Comparison of ENCODE assay signal across 8 cellular contexts in genomic region chr11:18012314-18012905, GRCh38. TPM values are rescaled to one million over a fixed set of nuclear protein-coding genes. Genes with fewer than 3 reads are reported as not detected.
DNase-seq lines count a peak whose midpoint lies in the region; ATAC-seq, FAIRE-seq and TF ChIP-seq lines count a peak whose summit lies in the region.

No MANE protein-coding gene starts in this region.

- ATAC-seq in HG02571 (IDR thresholded peaks at IDR 0.05; ENCODE audit: unreplicated experiment) (peak; percentile 1), GM12878 (peak; percentile 36), sciatic nerve (peak; percentile 25), HG03432 (IDR thresholded peaks at IDR 0.05; ENCODE audit: unreplicated experiment) (no peak)

- no peaks in the 10 kb centered on the region for H3F3A ChIP-seq in OCI-LY1 (ENCODE audit: insufficient read depth, low read length)

- H3K4me3 ChIP-seq in OCI-LY1 (ENCODE audit: low read depth, low read length, poor library complexity, severe bottlenecking) (peak overlapping the region; percentile 78), GM12878 (peak overlapping the region; percentile 88), iPS-18c (ENCODE audit: insufficient read depth, low read depth, low read length) (peak overlapping the region; percentile 89)

- DNase-seq in ELR (ENCODE audit: low read depth) (peak; percentile 29), GM12878 (ENCODE audit: low read depth, low spot score) (no peak), sciatic nerve (ENCODE audit: low spot score) (no peak), mesenteric fat pad (ENCODE audit: low spot score) (no peak)

- SMC1A ChIA-PET in GM12878 (lab: Charles Lee; ENCODE audit: uncharacterized antibody, unreplicated experiment), result interaction anchor here (1.8 kb wide), 1 partner anchor 11 kb away, joined by 14 read pairs; no protein-coding TSS in a partner anchor

- peak overlapping the region; percentile 77 for H3K9ac ChIP-seq in OCI-LY1 (ENCODE audit: low read length)
- H3K9ac ChIP-seq in GM12878 (ENCODE audit: control insufficient read depth, insufficient read depth, low read length), result peak overlapping the region; percentile 63

- H3K79me2 ChIP-seq in OCI-LY1 (ENCODE audit: insufficient read depth, low read length) (no peaks in the 10 kb centered on the region), GM12878 (ENCODE audit: control insufficient read depth, insufficient read depth, low read length) (peaks cover 9% of the 10 kb centered on the region)

- H3K27ac ChIP-seq in OCI-LY1 (ENCODE audit: low read depth, low read length, poor library complexity, severe bottlenecking), result peak overlapping the region; percentile 45
- peak overlapping the region; percentile 38 for H3K27ac ChIP-seq in GM12878 (ENCODE audit: control insufficient read depth, insufficient read depth)

- H3K4me1 ChIP-seq in OCI-LY1 (ENCODE audit: insufficient read depth, low read length, severe bottlenecking) (peaks cover 28% of the 10 kb centered on the region), GM12878 (ENCODE audit: control insufficient read depth, insufficient read depth, low read length) (peaks cover 23% of the 10 kb centered on the region)

- no peaks in the 10 kb centered on the region for H3K9me3 ChIP-seq in OCI-LY1 (ENCODE audit: low read length)
- no peaks in the 10 kb centered on the region for H3K9me3 ChIP-seq in GM12878 (replicated peaks; ENCODE audit: control insufficient read depth, insufficient read depth, low read length)
- H3K9me3 ChIP-seq in iPS-18c (ENCODE audit: control insufficient read depth, insufficient read depth, low read length), result no peaks in the 10 kb centered on the region

- H3K27me3 ChIP-seq in OCI-LY1 (ENCODE audit: insufficient read depth, low read length), result no peaks in the 10 kb centered on the region
- no peaks in the 10 kb centered on the region for H3K27me3 ChIP-seq in GM12878 (replicated peaks in 1 of 2; ENCODE audit: control insufficient read depth in 2 of 2, insufficient read depth in 2 of 2, low read length in 1 of 2)

- no peak; the same call in 1 of the 2 replicates for TF ChIP-seq POLR2A in GM12878 (IDR thresholded peaks at IDR 0.05; ENCODE audit: low read depth, low read length)

- BruUV-seq in GM12878 (replicated peaks; lab: Mats Ljungman, UMichigan), result no TSS peak

- no peak for TF ChIP-seq EP300 in GM12878 (IDR thresholded peaks at IDR 0.05; ENCODE audit: borderline replicate concordance in 1 of 2, control insufficient read depth in 1 of 2, low read depth in 2 of 2, low read length in 2 of 2)

- intact Hi-C loops in GM12878 (cut with micrococcal nuclease; ENCODE audit: unreplicated experiment) (loop anchor here (2.0 kb wide), 1 partner anchor 94 kb away; the partner anchor contains the start of gene SAAL1), sciatic nerve (cut with DNase I) (no loop called here)

- no peak for FAIRE-seq in GM12878 (lab: Jason Lieb, UNC)

- WGBS in GM12878 (ENCODE audit: insufficient coverage, insufficient replicate concordance, low lambda C conversion rate, missing lambda C conversion rate), result 4% methylated on average over 24 of the region's 39 CpGs

- H3K4me2 ChIP-seq in OCI-LY1 (ENCODE audit: low read length) (peak overlapping the region; percentile 91), GM12878 (ENCODE audit: control insufficient read depth, insufficient read depth) (peak overlapping the region; percentile 93)

- H3K9me2 ChIP-seq in OCI-LY1 (ENCODE audit: low read depth, low read length), result no peaks in the 10 kb centered on the region

- H4K20me1 ChIP-seq in OCI-LY1 (ENCODE audit: insufficient read depth, low read length), result no peaks in the 10 kb centered on the region
- H4K20me1 ChIP-seq in GM12878 (ENCODE audit: control insufficient read depth, insufficient read depth), result no peaks in the 10 kb centered on the region

- H2AFZ ChIP-seq in OCI-LY1 (ENCODE audit: low read length) (no peak overlapping the region), GM12878 (ENCODE audit: control insufficient read depth, low read depth, low read length) (peak overlapping the region; percentile 95)

- no peak for TF ChIP-seq CTCF in OCI-LY1 (IDR thresholded peaks at IDR 0.05; ENCODE audit: low read length)
- no peak for TF ChIP-seq CTCF in GM12878 (IDR thresholded peaks at IDR 0.05 in 2 of 3, conservative IDR thresholded peaks at IDR 0.05 in 1 of 3; ENCODE audit: control insufficient read depth in 2 of 3, extremely low read depth in 1 of 3, insufficient read depth in 1 of 3, low read depth in 3 of 3, low read length in 3 of 3)

- H3K36me3 ChIP-seq in OCI-LY1 (ENCODE audit: insufficient read depth, low read length) (peaks cover 4% of the 10 kb centered on the region; the same call in 1 of the 2 replicates), GM12878 (ENCODE audit: control insufficient read depth in 2 of 2, insufficient read depth in 2 of 2, low read length in 1 of 2) (no peaks in the 10 kb centered on the region)

- POLR2A ChIA-PET in GM12878 (lab: Charles Lee), result interaction anchor here (0.7 kb wide), 1 partner anchor 94 kb away, joined by 3 read pairs; the partner anchor contains the start of gene SAAL1

- RAD21 ChIA-PET in GM12878 (lab: Charles Lee; ENCODE audit: unreplicated experiment), result no interaction called here

- no peak for TF ChIP-seq RAD21 in GM12878 (IDR thresholded peaks at IDR 0.05; ENCODE audit: insufficient read depth, low read depth, low read length)

- in situ Hi-C loops in GM12878 (cut with MboI), result no loop called here

- CTCF ChIA-PET in GM12878 (lab: Yijun Ruan, JAX), result interaction anchor here (1.0 to 1.8 kb wide), 2 partner anchors 12 to 22 kb away, joined by 3 to 7 read pairs; no protein-coding TSS in a partner anchor

TF ChIP-seq in GM12878, 131 proteins besides CTCF, POLR2A, EP300 and RAD21:
- TF ChIP-seq NRF1 (conservative IDR thresholded peaks at IDR 0.05; ENCODE audit: low read depth, low read length) (no peak), EZH2 (IDR thresholded peaks at IDR 0.05; ENCODE audit: borderline replicate concordance, control insufficient read depth, low read depth, low read length) (no peak), HDGF (IDR thresholded peaks at IDR 0.05) (peak; percentile 76; the same call in 1 of the 2 replicates), CREB1 (IDR thresholded peaks at IDR 0.05; ENCODE audit: low read depth) (0 out of 2 replicates have a peak, but pooled peaks have one; percentile 16), KDM1A (IDR thresholded peaks at IDR 0.05; ENCODE audit: borderline replicate concordance) (no peak), YY1 (IDR thresholded peaks at IDR 0.05; ENCODE audit: low read depth, low read length) (no peak), ASH2L (IDR thresholded peaks at IDR 0.05; ENCODE audit: borderline replicate concordance, low read depth) (0 out of 2 replicates have a peak, but pooled peaks have one; percentile 7), RFX5 (IDR thresholded peaks at IDR 0.05; ENCODE audit: low read depth, low read length) (no peak)
- TF ChIP-seq, protein P1, sequence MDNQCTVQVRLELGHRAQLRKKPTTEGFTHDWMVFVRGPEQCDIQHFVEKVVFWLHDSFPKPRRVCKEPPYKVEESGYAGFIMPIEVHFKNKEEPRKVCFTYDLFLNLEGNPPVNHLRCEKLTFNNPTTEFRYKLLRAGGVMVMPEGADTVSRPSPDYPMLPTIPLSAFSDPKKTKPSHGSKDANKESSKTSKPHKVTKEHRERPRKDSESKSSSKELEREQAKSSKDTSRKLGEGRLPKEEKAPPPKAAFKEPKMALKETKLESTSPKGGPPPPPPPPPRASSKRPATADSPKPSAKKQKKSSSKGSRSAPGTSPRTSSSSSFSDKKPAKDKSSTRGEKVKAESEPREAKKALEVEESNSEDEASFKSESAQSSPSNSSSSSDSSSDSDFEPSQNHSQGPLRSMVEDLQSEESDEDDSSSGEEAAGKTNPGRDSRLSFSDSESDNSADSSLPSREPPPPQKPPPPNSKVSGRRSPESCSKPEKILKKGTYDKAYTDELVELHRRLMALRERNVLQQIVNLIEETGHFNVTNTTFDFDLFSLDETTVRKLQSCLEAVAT (IDR thresholded peaks at IDR 0.05), result peak; percentile 80; the same call in 1 of the 2 replicates

RNA-seq across cellular contexts. Expression of gene SERGEF, which starts 0.4 kb away (rescaled TPM):
- total RNA-seq in GM12878 (2013; cell fraction: nucleolus; rRNA removed), result 40.1 and 47.6 TPM in 2 replicates
- total RNA-seq in GM12878 (2014; rRNA removed), result 25.5 and 29.9 TPM in 2 replicates
- 26.1 and 29.0 TPM in 2 replicates for total RNA-seq in GM12878 (2014; rRNA removed; fragmentation: Illumina TruSeq; extraction: Trizol)
- 27.8 and 28.8 TPM in 2 replicates for total RNA-seq in GM12878 (2021)
- polyA plus RNA-seq in GM12878 (2011; ENCODE audit: low read depth), result 26.0 TPM
- polyA plus RNA-seq in GM12878 (2011; rRNA removed), result 21.1 and 22.8 TPM in 2 replicates
- 21.6 and 24.8 TPM in 2 replicates for polyA plus RNA-seq in GM12878 (2011; cell fraction: cytosol; rRNA removed)
- 23.4 and 27.7 TPM in 2 replicates for polyA plus RNA-seq in GM12878 (2011; cell fraction: nucleus; rRNA removed)
- 29.0 and 39.8 TPM in 2 replicates for polyA plus RNA-seq in GM12878 (2012)
- 17.6 and 21.3 TPM in 2 replicates for polyA plus RNA-seq in GM12878 (2014; fragmentation: Illumina TruSeq; extraction: Trizol)
- polyA plus RNA-seq in GM12878 (2014; fragmentation: Nextera tagmentation; extraction: Ambion mirVana), result 10 to 100 TPM; 14.6 to 25.6 TPM
- 17.7 and 18.7 TPM in 2 replicates for polyA plus RNA-seq in GM12878 (2014; rRNA removed)
- 10 to 100 TPM; 21.6 to 22.0 TPM for polyA plus RNA-seq in GM12878 (2016; fragmentation: Nextera tagmentation; extraction: Ambion mirVana)
- polyA minus RNA-seq in GM12878 (2011; rRNA and poly(A)+ RNA removed), result 46.3 and 47.5 TPM in 2 replicates
- polyA minus RNA-seq in GM12878 (2011; cell fraction: cytosol; rRNA and poly(A)+ RNA removed), result 10.4 and 12.2 TPM in 2 replicates
- polyA minus RNA-seq in GM12878 (2011; cell fraction: nucleus; rRNA and poly(A)+ RNA removed), result 25.8 and 34.2 TPM in 2 replicates
- 44.1 TPM for total RNA-seq in sciatic nerve
- 23.6 TPM for total RNA-seq in mesenteric fat pad

RNA-seq across cellular contexts. Expression of gene TPH1, which starts 33.7 kb away (rescaled TPM):
- 1.4 and 2.4 TPM in 2 replicates for total RNA-seq in GM12878 (2013; cell fraction: nucleolus; rRNA removed)
- 0.27 and 0.34 TPM in 2 replicates for total RNA-seq in GM12878 (2014; rRNA removed)
- total RNA-seq in GM12878 (2014; rRNA removed; fragmentation: Illumina TruSeq; extraction: Trizol), result 0.32 and 0.36 TPM in 2 replicates
- total RNA-seq in GM12878 (2021), result 0.23 and 0.27 TPM in 2 replicates
- 0.13 TPM for polyA plus RNA-seq in GM12878 (2011; ENCODE audit: low read depth)
- 0.72 and 1.2 TPM in 2 replicates for polyA plus RNA-seq in GM12878 (2011; rRNA removed)
- 0.13 and 0.22 TPM in 2 replicates for polyA plus RNA-seq in GM12878 (2011; cell fraction: cytosol; rRNA removed)
- 2.1 and 2.9 TPM in 2 replicates for polyA plus RNA-seq in GM12878 (2011; cell fraction: nucleus; rRNA removed)
- 0.18 and 0.25 TPM in 2 replicates for polyA plus RNA-seq in GM12878 (2012)
- polyA plus RNA-seq in GM12878 (2014; fragmentation: Illumina TruSeq; extraction: Trizol), result 0.76 and 0.82 TPM in 2 replicates
- under 1 TPM; 0.05 to 0.26 TPM for polyA plus RNA-seq in GM12878 (2014; fragmentation: Nextera tagmentation; extraction: Ambion mirVana)
- polyA plus RNA-seq in GM12878 (2014; rRNA removed), result 0.24 and 0.69 TPM in 2 replicates
- under 1 TPM; 0.23 to 0.32 TPM for polyA plus RNA-seq in GM12878 (2016; fragmentation: Nextera tagmentation; extraction: Ambion mirVana)
- 0.22 and 0.41 TPM in 2 replicates for polyA minus RNA-seq in GM12878 (2011; rRNA and poly(A)+ RNA removed)
- polyA minus RNA-seq in GM12878 (2011; cell fraction: cytosol; rRNA and poly(A)+ RNA removed), result not detected in 2 replicates
- polyA minus RNA-seq in GM12878 (2011; cell fraction: nucleus; rRNA and poly(A)+ RNA removed), result 0.48 and 0.86 TPM in 2 replicates
- total RNA-seq in sciatic nerve, result 0.89 TPM
- total RNA-seq in mesenteric fat pad, result 0.55 TPM
